7 cellular contexts compared by ENCODE assay signal in genomic region chr2:88739985-88740600, GRCh38. TPM values are rescaled to one million over a fixed set of nuclear protein-coding genes. Genes with fewer than 3 reads are reported as not detected.
DNase-seq lines count a peak whose midpoint lies in the region; ATAC-seq and TF ChIP-seq lines count a peak whose summit lies in the region.

No MANE protein-coding gene starts in this region.

- no peaks in the 10 kb centered on the region for H3K27me3 ChIP-seq in HCT116 (ENCODE audit: insufficient read depth, low read length)

- ATAC-seq in HCT116, result peak; percentile 81

- no peak for TF ChIP-seq POLR2A in HCT116 (IDR thresholded peaks at IDR 0.05; ENCODE audit: borderline replicate concordance, extremely low read depth, insufficient read depth, insufficient read length)

- H3K4me2 ChIP-seq in HCT116 (ENCODE audit: low read length), result no peak overlapping the region

- H3K9me2 ChIP-seq in HCT116 (ENCODE audit: insufficient read depth), result no peaks in the 10 kb centered on the region

- CTCF ChIA-PET in HCT116 (lab: Charles Lee), result interaction anchor here (0.7 to 1.2 kb wide), 2 partner anchors 9 to 12 kb away, joined by 3 to 4 read pairs; no protein-coding TSS in a partner anchor

- H3K79me2 ChIP-seq in HCT116 (ENCODE audit: insufficient read depth, low read length), result peaks cover 9% of the 10 kb centered on the region; the same call in 1 of the 2 replicates

- no peaks in the 10 kb centered on the region for H4K20me1 ChIP-seq in HCT116 (ENCODE audit: insufficient read depth)

- H3K4me1 ChIP-seq in HCT116 (ENCODE audit: control insufficient read depth in 1 of 2, insufficient read depth in 2 of 2, low read length in 2 of 2), result peaks cover 14 to 17% of the 10 kb centered on the region in 2 experiments

- intact Hi-C loops in HCT116 (cut with micrococcal nuclease), result loop anchor here (5.0 kb wide), 1 partner anchor 132 kb away; no protein-coding TSS in a partner anchor

- no peaks in the 10 kb centered on the region for H3K9me3 ChIP-seq in HCT116 (ENCODE audit: control insufficient read depth in 1 of 2, insufficient read depth in 1 of 2, low read depth in 1 of 2, low read length in 2 of 2)

- peak; percentile 78 for TF ChIP-seq RAD21 in HCT116 (IDR thresholded peaks at IDR 0.05; ENCODE audit: low read depth)

- BruUV-seq in HCT116 (replicated peaks; lab: Mats Ljungman, UMichigan), result no TSS peak

- peak; percentile 92 for TF ChIP-seq CTCF in GM12872 (IDR thresholded peaks at IDR 0.05; ENCODE audit: insufficient read depth, low read depth, low read length)
- TF ChIP-seq CTCF in HCT116 (IDR thresholded peaks at IDR 0.05 in 2 of 3, conservative IDR thresholded peaks at IDR 0.05 in 1 of 3; ENCODE audit: borderline replicate concordance in 1 of 3, insufficient read depth in 1 of 3, low read depth in 2 of 3, low read length in 2 of 3), result peak; percentile 50 to 94 (median 93); a peak in 5 of 6 replicates

- H3K27ac ChIP-seq in HCT116 (ENCODE audit: low read depth, low read length), result no peak overlapping the region

- POLR2A ChIA-PET in HCT116 (lab: Charles Lee), result no interaction called here

- RAD21 ChIA-PET in HCT116 (lab: Charles Lee; ENCODE audit: low non-redundant PET in 1 of 2, low total read pairs in 2 of 2, uncharacterized antibody in 2 of 2, unreplicated experiment in 2 of 2), result no interaction called here

- peaks cover 0 to 27% of the 10 kb centered on the region in 2 experiments; a peak in 1 of 4 replicates for H3K36me3 ChIP-seq in HCT116 (ENCODE audit: control insufficient read depth in 1 of 2, insufficient read depth in 2 of 2, low read length in 2 of 2)

- H2AFZ ChIP-seq in HCT116 (ENCODE audit: low read depth, low read length, poor library complexity, severe bottlenecking), result no peak overlapping the region

- no peak overlapping the region for H3K4me3 ChIP-seq in HCT116 (replicated peaks in 1 of 2; ENCODE audit: low read depth in 1 of 2, low read length in 2 of 2)

- peak; percentile 46 for DNase-seq in HCT116 (ENCODE audit: low read depth, low spot score)
- peak; percentile 90 for DNase-seq in NAMALWA (ENCODE audit: low spot score)
- DNase-seq in T-helper 2 cell, result peak in 4 of 5 experiments; percentile 19 to 68 (median 53)
- DNase-seq in anterior cingulate cortex (lab: John Stamatoyannopoulos, UW), result peak in 43 of 58 donors; percentile 3 to 75 (median 25)
- peak; percentile 34 to 43 for DNase-seq in hippocampal formation (lab: John Stamatoyannopoulos, UW)
- peak; percentile 33 for DNase-seq in smooth muscle cell of the brain vasculature (ENCODE audit: low read depth, low spot score)

- H3K9ac ChIP-seq in HCT116 (ENCODE audit: low read length), result no peak overlapping the region

TF ChIP-seq in HCT116, 20 proteins besides CTCF, POLR2A, EP300 and RAD21:
- no peak for TF ChIP-seq ELF1 (IDR thresholded peaks at IDR 0.05; ENCODE audit: borderline replicate concordance, low read depth)
- no peak for TF ChIP-seq POLR2AphosphoS5 (IDR thresholded peaks at IDR 0.05; ENCODE audit: low read depth, low read length)
- TF ChIP-seq TCF7L2 (IDR thresholded peaks at IDR 0.05; ENCODE audit: borderline replicate concordance, extremely low read depth, insufficient read depth, insufficient read length), result no peak
- no peak for TF ChIP-seq SRF (IDR thresholded peaks at IDR 0.05; ENCODE audit: low read depth)
- no peak for TF ChIP-seq YY1 (IDR thresholded peaks at IDR 0.05; ENCODE audit: extremely low read depth, insufficient replicate concordance, low read depth, low read length)
- no peak for TF ChIP-seq SIN3A (IDR thresholded peaks at IDR 0.05; ENCODE audit: low read depth)
- TF ChIP-seq SP1 (IDR thresholded peaks at IDR 0.05; ENCODE audit: low read depth), result no peak
- no peak for TF ChIP-seq JUND (IDR thresholded peaks at IDR 0.05)
- no peak for TF ChIP-seq ZNF274 (IDR thresholded peaks at IDR 0.05; ENCODE audit: low read depth, low read length)
- TF ChIP-seq MAX (IDR thresholded peaks at IDR 0.05), result no peak
TF ChIP-seq in HCT116: peak in this region for 0.

RNA-seq across cellular contexts. Expression of gene RPIA, which starts 48.6 kb away (rescaled TPM):
- total RNA-seq in HCT116 (2021; ENCODE audit: unreplicated experiment), result 43.3 TPM
- polyA plus RNA-seq in HCT116 (2012), result 24.7 and 29.7 TPM in 2 replicates

Comparison
In these comparisons a context has a peak if more than half of its experiments do, and no peak if none do; other contexts are left out.
1. DNase-seq: peak in every context shown above with its lines; median percentile 90 in NAMALWA; 53 in T-helper 2 cell; 46 in HCT116; 38 in hippocampal formation; 33 in smooth muscle cell of the brain vasculature; 25 in anterior cingulate cortex.